In genomic region chr5:178136990-178137389, GRCh38 we compare ENCODE assay signal across 1 cellular context.
TF ChIP-seq lines count a peak whose summit lies in the region.

No MANE protein-coding gene starts in this region.

TF ChIP-seq in GM12878, 131 proteins besides CTCF, POLR2A, EP300 and RAD21:
- TF ChIP-seq BACH1 (IDR thresholded peaks at IDR 0.05; ENCODE audit: borderline replicate concordance) (no peak), ATF2 (IDR thresholded peaks at IDR 0.05; ENCODE audit: low read length) (no peak), SKIL (IDR thresholded peaks at IDR 0.05; ENCODE audit: low read depth, poor library complexity, severe bottlenecking) (no peak), E2F8 (IDR thresholded peaks at IDR 0.05; ENCODE audit: low read depth, partially characterized antibody) (no peak), HSF1 (IDR thresholded peaks at IDR 0.05; ENCODE audit: low read depth, low read length) (no peak), REST (IDR thresholded peaks at IDR 0.05; ENCODE audit: low read depth, low read length) (no peak), SPI1 (IDR thresholded peaks at IDR 0.05; ENCODE audit: borderline replicate concordance, insufficient read depth, low read depth, low read length) (no peak)
